Comparison of ENCODE assay signal across 9 cellular contexts in genomic region chr3:106332884-106333283, GRCh38.
DNase-seq lines count a peak whose midpoint lies in the region; ATAC-seq and TF ChIP-seq lines count a peak whose summit lies in the region.
"Had no signal": no experiment of that assay in that cellular context is flagged by ENCODE, and none has a peak within 500 bp of the region (broad histone marks: within the 10 kb centered on the region; RNA-seq: fewer than 3 reads in every experiment).

No MANE protein-coding gene starts in this region.

- in situ Hi-C loops in ACHN (cut with HindIII; ENCODE audit: low pct_ligation_motif_present, low pct_unique_long_range_greater_than_20kb, low sequenced_read_pairs): no loop called here

- ATAC-seq in GM21390 (IDR thresholded peaks at IDR 0.05; ENCODE audit: unreplicated experiment): peak; percentile 52

- DNase-seq in ACHN (peak; percentile 93), HT1080 (ENCODE audit: low read depth) (peak; percentile 91), epithelial cell of esophagus (ENCODE audit: low read depth) (peak; percentile 82), cerebellar cortex (ENCODE audit: low spot score) (no peak), COLO829 (ENCODE audit: low spot score) (no peak), DMS153 (lab: John Stamatoyannopoulos, UW) (no peak), T1000 (lab: John Stamatoyannopoulos, UW) (no peak)
- DNase-seq: NCI-H1105 had no signal

- TF ChIP-seq CTCF in epithelial cell of esophagus (IDR thresholded peaks at IDR 0.05; ENCODE audit: insufficient read depth, low read depth, low read length, missing control alignments): no peak

- no peak overlapping the region for H3K4me3 ChIP-seq in epithelial cell of esophagus (ENCODE audit: low read length)

Comparison
In these comparisons a context has a peak if more than half of its experiments do, and no peak if none do; other contexts are left out.
1. DNase-seq: peak in ACHN (single experiment), HT1080 (single experiment) and epithelial cell of esophagus (single experiment); none in cerebellar cortex (single experiment), COLO829 (single experiment), DMS153 (single experiment) and T1000 (single experiment).